1 cellular context compared by ENCODE assay signal in the genomic region with DNA sequence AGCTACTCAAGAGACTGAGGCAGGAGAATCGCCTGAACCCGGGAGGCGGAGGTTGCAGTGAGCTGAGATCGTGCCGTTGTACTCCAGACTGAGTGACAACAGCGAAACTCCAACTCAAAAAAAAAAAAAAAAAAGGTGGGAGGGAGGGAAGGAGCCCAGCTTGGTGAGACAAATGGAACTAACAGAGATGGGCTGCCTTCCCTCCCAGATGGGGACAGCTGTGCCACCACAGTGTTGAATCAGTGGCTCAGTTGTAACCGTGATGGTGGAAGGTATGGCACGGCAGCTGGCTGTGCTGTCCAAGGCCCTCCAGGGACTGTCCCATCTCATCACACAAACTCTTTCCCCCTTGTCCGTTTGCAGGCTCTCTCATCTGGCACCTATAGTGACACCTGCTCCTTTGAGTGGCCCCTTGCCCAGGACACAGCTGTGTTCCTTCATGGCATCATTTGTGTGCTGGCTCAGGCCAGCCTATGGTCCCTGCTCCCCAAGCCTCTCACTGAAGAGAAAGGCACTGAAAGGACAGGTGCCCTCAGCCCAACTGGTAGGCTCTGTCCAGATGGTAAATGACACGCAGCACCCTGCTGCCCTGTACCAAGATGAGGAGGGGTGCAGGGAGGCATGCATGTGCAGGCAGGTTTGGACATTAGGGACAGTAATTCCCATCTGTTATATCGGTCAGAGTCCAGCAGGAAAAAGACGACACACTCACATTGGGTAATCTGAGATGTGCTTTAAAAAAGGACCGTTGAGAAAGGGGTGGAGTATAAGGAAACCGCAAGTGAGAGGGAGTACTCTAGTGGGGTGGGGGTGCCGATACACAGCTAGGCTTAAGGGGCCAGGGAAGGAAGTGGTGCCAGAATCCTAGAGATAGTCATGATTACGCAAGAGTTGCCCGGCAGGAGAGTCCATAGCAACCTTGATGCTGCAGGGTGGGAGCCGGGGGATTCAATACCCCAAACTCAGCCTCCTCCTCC.
TF ChIP-seq lines count a peak whose summit lies in the region.

No MANE protein-coding gene starts in this region.

TF ChIP-seq in WTC11, 78 proteins besides CTCF, POLR2A, EP300 and RAD21 (continued from another document):
- TF ChIP-seq, protein P1, sequence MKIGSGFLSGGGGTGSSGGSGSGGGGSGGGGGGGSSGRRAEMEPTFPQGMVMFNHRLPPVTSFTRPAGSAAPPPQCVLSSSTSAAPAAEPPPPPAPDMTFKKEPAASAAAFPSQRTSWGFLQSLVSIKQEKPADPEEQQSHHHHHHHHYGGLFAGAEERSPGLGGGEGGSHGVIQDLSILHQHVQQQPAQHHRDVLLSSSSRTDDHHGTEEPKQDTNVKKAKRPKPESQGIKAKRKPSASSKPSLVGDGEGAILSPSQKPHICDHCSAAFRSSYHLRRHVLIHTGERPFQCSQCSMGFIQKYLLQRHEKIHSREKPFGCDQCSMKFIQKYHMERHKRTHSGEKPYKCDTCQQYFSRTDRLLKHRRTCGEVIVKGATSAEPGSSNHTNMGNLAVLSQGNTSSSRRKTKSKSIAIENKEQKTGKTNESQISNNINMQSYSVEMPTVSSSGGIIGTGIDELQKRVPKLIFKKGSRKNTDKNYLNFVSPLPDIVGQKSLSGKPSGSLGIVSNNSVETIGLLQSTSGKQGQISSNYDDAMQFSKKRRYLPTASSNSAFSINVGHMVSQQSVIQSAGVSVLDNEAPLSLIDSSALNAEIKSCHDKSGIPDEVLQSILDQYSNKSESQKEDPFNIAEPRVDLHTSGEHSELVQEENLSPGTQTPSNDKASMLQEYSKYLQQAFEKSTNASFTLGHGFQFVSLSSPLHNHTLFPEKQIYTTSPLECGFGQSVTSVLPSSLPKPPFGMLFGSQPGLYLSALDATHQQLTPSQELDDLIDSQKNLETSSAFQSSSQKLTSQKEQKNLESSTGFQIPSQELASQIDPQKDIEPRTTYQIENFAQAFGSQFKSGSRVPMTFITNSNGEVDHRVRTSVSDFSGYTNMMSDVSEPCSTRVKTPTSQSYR (CRISPR knock-in tag; IDR thresholded peaks at IDR 0.05) = no peak
- TF ChIP-seq ZNF671 (CRISPR knock-in tag; IDR thresholded peaks at IDR 0.05) = no peak
